In the genomic region with DNA sequence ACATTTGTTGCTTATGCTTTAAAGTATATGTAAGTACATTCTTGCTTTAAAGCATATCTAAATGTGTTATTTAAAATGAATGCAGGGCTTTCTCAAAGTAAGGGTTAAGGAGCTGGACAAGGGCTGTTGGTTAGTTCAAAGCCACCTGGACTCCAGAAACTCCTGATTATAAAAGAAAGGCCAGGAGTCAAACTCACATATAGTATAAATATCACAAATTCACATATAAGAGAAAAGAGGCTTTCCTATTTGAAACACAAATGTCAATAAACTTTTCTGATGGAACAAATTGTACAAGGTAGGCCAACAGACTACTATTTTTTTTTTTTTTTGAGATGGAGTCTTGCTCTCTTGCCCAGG, we compare ENCODE assay signal across 11 cellular contexts.
A peak's percentile ranks its signal among the peaks of the same experiment; 100 is the strongest.
DNase-seq lines count a peak whose midpoint lies in the region; ATAC-seq and TF ChIP-seq lines count a peak whose summit lies in the region.
"Had no signal": no experiment of that assay in that cellular context is flagged by ENCODE, and none has a peak within 500 bp of the region (broad histone marks: within the 10 kb centered on the region; RNA-seq: fewer than 3 reads in every experiment).

No MANE protein-coding gene starts in this region.

- H3K79me2 ChIP-seq in KMS-11 (ENCODE audit: insufficient read depth, low read depth) = no peaks in the 10 kb centered on the region

- peak overlapping the region; percentile 94 for H3K4me2 ChIP-seq in KMS-11

- no peaks in the 10 kb centered on the region for H3K9me3 Mint-ChIP-seq in activated T-cell treated with anti-CD3 and anti-CD28 coated beads, Interleukin-2, amount 50 U/mL, for 72 hours
- no peaks in the 10 kb centered on the region for H3K9me3 Mint-ChIP-seq in dendritic cell treated with granulocyte-macrophage colony-stimulating factor and Interleukin-4, amounts not matched to agents 40 ng/mL and 50 ng/mL, for 4 days

- peak overlapping the region; percentile 91 for H2AFZ ChIP-seq in KMS-11 (ENCODE audit: low read depth)

- no peaks in the 10 kb centered on the region for H3K27me3 Mint-ChIP-seq in activated T-cell treated with anti-CD3 and anti-CD28 coated beads, Interleukin-2, amount 50 U/mL, for 72 hours (ENCODE audit: low read depth)
- H3K27me3 Mint-ChIP-seq in dendritic cell treated with granulocyte-macrophage colony-stimulating factor and Interleukin-4, amounts not matched to agents 40 ng/mL and 50 ng/mL, for 4 days = no peaks in the 10 kb centered on the region

- peaks cover 80% of the 10 kb centered on the region for H3K4me1 Mint-ChIP-seq in activated T-cell treated with anti-CD3 and anti-CD28 coated beads, Interleukin-2, amount 50 U/mL, for 72 hours (ENCODE audit: low read depth)
- peaks cover 43% of the 10 kb centered on the region for H3K4me1 Mint-ChIP-seq in dendritic cell treated with granulocyte-macrophage colony-stimulating factor and Interleukin-4, amounts not matched to agents 40 ng/mL and 50 ng/mL, for 4 days (ENCODE audit: low read depth)

- H3K27me3 ChIP-seq in KMS-11 (ENCODE audit: insufficient read depth, low read depth) (no peaks in the 10 kb centered on the region), thymus (ENCODE audit: control insufficient read depth, insufficient read depth) (no peaks in the 10 kb centered on the region)
- H3K27me3 ChIP-seq: MG63 had no signal

- H3K4me3 Mint-ChIP-seq in activated T-cell treated with anti-CD3 and anti-CD28 coated beads, Interleukin-2, amount 50 U/mL, for 72 hours = peak overlapping the region; percentile 68 to 86
- H3K4me3 Mint-ChIP-seq in dendritic cell treated with granulocyte-macrophage colony-stimulating factor and Interleukin-4, amounts not matched to agents 40 ng/mL and 50 ng/mL, for 4 days = peak overlapping the region; percentile 82

- H3K27ac Mint-ChIP-seq in activated T-cell treated with anti-CD3 and anti-CD28 coated beads, Interleukin-2, amount 50 U/mL, for 72 hours = peak overlapping the region; percentile 71
- peak overlapping the region; percentile 99 for H3K27ac Mint-ChIP-seq in dendritic cell treated with granulocyte-macrophage colony-stimulating factor and Interleukin-4, amounts not matched to agents 40 ng/mL and 50 ng/mL, for 4 days

- H3K36me3 ChIP-seq in KMS-11 (ENCODE audit: insufficient read depth) = no peaks in the 10 kb centered on the region
- H3K36me3 ChIP-seq in thymus (ENCODE audit: control insufficient read depth, insufficient read depth) = peaks cover 2% of the 10 kb centered on the region
- H3K36me3 ChIP-seq: MG63, thoracic aorta had no signal

- H4K20me1 ChIP-seq in KMS-11 (ENCODE audit: insufficient read depth) = no peaks in the 10 kb centered on the region

- in situ Hi-C loops in ACHN (cut with HindIII; ENCODE audit: low pct_ligation_motif_present, low pct_unique_long_range_greater_than_20kb, low sequenced_read_pairs) = no loop called here

- no peaks in the 10 kb centered on the region for H3K9me3 ChIP-seq in thymus (ENCODE audit: control insufficient read depth)
- H3K9me3 ChIP-seq: MG63, thoracic aorta had no signal

- H3K36me3 Mint-ChIP-seq in activated T-cell treated with anti-CD3 and anti-CD28 coated beads, Interleukin-2, amount 50 U/mL, for 72 hours (ENCODE audit: insufficient read depth in 2 of 2) = peaks cover 3 to 9% of the 10 kb centered on the region in 2 donors
- H3K36me3 Mint-ChIP-seq in dendritic cell treated with granulocyte-macrophage colony-stimulating factor and Interleukin-4, amounts not matched to agents 40 ng/mL and 50 ng/mL, for 4 days (ENCODE audit: low read depth) = peaks cover 16% of the 10 kb centered on the region

- no peak for DNase-seq in activated T-cell treated with anti-CD3 and anti-CD28 coated beads, Interleukin-2, amount 50 U/mL, for 72 hours
- no peak for DNase-seq in activated T-cell treated with anti-CD3 and anti-CD28 coated beads, Interleukin-2, amount 50 U/mL, for 48 hours
- DNase-seq in ACHN (no peak), Ammon's horn (ENCODE audit: low spot score) (no peak)
- DNase-seq: amygdala, MG63 had no signal

- H3K27ac ChIP-seq in KMS-11 = peak overlapping the region; percentile 100
- peak overlapping the region; percentile 84 for H3K27ac ChIP-seq in thymus (ENCODE audit: low read depth)

- H3K9ac ChIP-seq in KMS-11 = peak overlapping the region; percentile 97

- TF ChIP-seq CTCF in KMS-11 (conservative IDR thresholded peaks at IDR 0.05; ENCODE audit: low read depth, low read length) = no peak

- intact Hi-C loops in dendritic cell treated with granulocyte-macrophage colony-stimulating factor and Interleukin-4, amounts not matched to agents 40 ng/mL and 50 ng/mL, for 4 days (cut with micrococcal nuclease) = loop anchor here (2.0 kb wide), 2 partner anchors 16 to 54 kb away; no protein-coding TSS in a partner anchor

- H3K4me1 ChIP-seq in KMS-11 (ENCODE audit: low read depth, poor library complexity, severe bottlenecking) (peaks cover 31% of the 10 kb centered on the region), thymus (ENCODE audit: control insufficient read depth, insufficient read depth, low read length) (peaks cover 18% of the 10 kb centered on the region)

- no peak for ATAC-seq in activated T-cell treated with anti-CD3 and anti-CD28 coated beads, Interleukin-2, amount 50 U/mL, for 72 hours (replicated peaks in 1 of 2)
- no peak for ATAC-seq in GM18517 (IDR thresholded peaks at IDR 0.05; ENCODE audit: unreplicated experiment)

- H3K4me3 ChIP-seq in KMS-11 (IDR thresholded peaks at IDR 0.05; ENCODE audit: insufficient read depth, low read depth, low read length) (no peak overlapping the region), thymus (ENCODE audit: low read length) (no peak overlapping the region)
- H3K4me3 ChIP-seq: MG63 had no signal
